Comparison of ENCODE assay signal across 29 cellular contexts in genomic region chr20:57860576-57860975, GRCh38.
"Had no signal": no experiment of that assay in that cellular context is flagged by ENCODE, and none has a peak within 500 bp of the region (broad histone marks: within the 10 kb centered on the region; RNA-seq: fewer than 3 reads in every experiment).

No MANE protein-coding gene starts in this region.

- H3K27ac Mint-ChIP-seq: activated B cell treated with CpG ODN at 0.5 μM for 24 hours; activated CD8-positive, alpha-beta T cell treated with anti-CD3 and anti-CD28 coated beads for 36 hours; activated naive CD4-positive, alpha-beta T cell treated with anti-CD3 and anti-CD28 coated beads for 36 hours; activated naive CD4-positive, alpha-beta T cell treated with anti-CD3 and anti-CD28 coated beads, Interleukin-2, amount 50 U/mL, for 24 hours; activated naive CD8-positive, alpha-beta T cell treated with anti-CD3 and anti-CD28 coated beads for 36 hours; activated naive CD8-positive, alpha-beta T cell treated with anti-CD3 and anti-CD28 coated beads, Interleukin-2, amount 50 U/mL, for 24 hours; activated T-helper 1 cell treated with anti-CD3 and anti-CD28 coated beads, Interleukin-12 subunit alpha, Interleukin-12 subunit beta, Interleukin-2, Interleukin-4 antibody, amounts not matched to agents 30 ng/mL and 10 ng/mL and 1 ng/mL, durations not matched to agents 14 hours and 24 hours and 36 hours; activated T-helper 2 cell treated with anti-CD3 and anti-CD28 coated beads, Interferon-gamma antibody, Interleukin-2, Interleukin-4, amounts not matched to agents 10 μg/mL and 5 μg/mL and 100 μg/mL, durations not matched to agents 14 hours and 24 hours and 36 hours; T-helper 17 cell; T-helper 2 cell treated with Interferon-gamma antibody and Interleukin-4, amounts not matched to agents 5 μg/mL and 100 μg/mL, for 36 hours had no signal

- H3K4me1 ChIP-seq: adrenal gland, body of pancreas, esophagus squamous epithelium had no signal

- H3K27me3 Mint-ChIP-seq: activated naive CD4-positive, alpha-beta T cell treated with anti-CD3 and anti-CD28 coated beads, Interleukin-2, amount 50 U/mL, for 24 hours; activated naive CD8-positive, alpha-beta T cell treated with anti-CD3 and anti-CD28 coated beads for 36 hours had no signal

- DNase-seq: activated B cell treated with CpG ODN at 0.5 μM for 24 hours; activated CD4-positive, alpha-beta T cell treated with anti-CD3 and anti-CD28 coated beads for 48 hours; activated CD4-positive, alpha-beta T cell treated with anti-CD3 and anti-CD28 coated beads, Interleukin-2, amount 50 U/mL, for 1 hour; activated CD4-positive, alpha-beta T cell treated with anti-CD3 and anti-CD28 coated beads, Interleukin-2, amount 50 U/mL, for 48 hours; activated CD8-positive, alpha-beta T cell treated with anti-CD3 and anti-CD28 coated beads for 36 hours; activated effector memory CD4-positive, alpha-beta T cell treated with anti-CD3 and anti-CD28 coated beads, Interleukin-2, amount 50 U/mL, for 16 hours; activated naive CD4-positive, alpha-beta T cell treated with anti-CD3 and anti-CD28 coated beads for 36 hours; activated naive CD8-positive, alpha-beta T cell treated with anti-CD3 and anti-CD28 coated beads for 36 hours; activated naive CD8-positive, alpha-beta T cell treated with anti-CD3 and anti-CD28 coated beads, Interleukin-2, amount 50 U/mL, for 24 hours; activated T-cell treated with anti-CD3 and anti-CD28 coated beads, Interleukin-2, amount 50 U/mL, for 1 hour; activated T-cell treated with anti-CD3 and anti-CD28 coated beads, Interleukin-2, amount 50 U/mL, for 48 hours; adrenal gland; amygdala; body of pancreas; caudate nucleus; effector memory CD4-positive, alpha-beta T cell; erythroblast; esophagus squamous epithelium; foreskin melanocyte; SW 1271; T-helper 1 cell; T-helper 17 cell; T1000; WERI-Rb-1 had no signal

- H3K4me3 Mint-ChIP-seq: activated B cell treated with CpG ODN at 0.5 μM for 24 hours; activated CD8-positive, alpha-beta T cell treated with anti-CD3 and anti-CD28 coated beads for 36 hours; activated naive CD4-positive, alpha-beta T cell treated with anti-CD3 and anti-CD28 coated beads for 36 hours; activated naive CD4-positive, alpha-beta T cell treated with anti-CD3 and anti-CD28 coated beads, Interleukin-2, amount 50 U/mL, for 24 hours; activated naive CD8-positive, alpha-beta T cell treated with anti-CD3 and anti-CD28 coated beads for 36 hours; activated naive CD8-positive, alpha-beta T cell treated with anti-CD3 and anti-CD28 coated beads, Interleukin-2, amount 50 U/mL, for 24 hours; activated T-helper 1 cell treated with anti-CD3 and anti-CD28 coated beads, Interleukin-12 subunit alpha, Interleukin-12 subunit beta, Interleukin-2, Interleukin-4 antibody, amounts not matched to agents 30 ng/mL and 10 ng/mL and 1 ng/mL, durations not matched to agents 14 hours and 24 hours and 36 hours; T-helper 17 cell; T-helper 2 cell treated with Interferon-gamma antibody and Interleukin-4, amounts not matched to agents 5 μg/mL and 100 μg/mL, for 36 hours had no signal

- H3K9me3 Mint-ChIP-seq: activated B cell treated with CpG ODN at 0.5 μM for 24 hours; activated CD8-positive, alpha-beta T cell treated with anti-CD3 and anti-CD28 coated beads for 36 hours; activated naive CD4-positive, alpha-beta T cell treated with anti-CD3 and anti-CD28 coated beads for 36 hours; activated naive CD4-positive, alpha-beta T cell treated with anti-CD3 and anti-CD28 coated beads, Interleukin-2, amount 50 U/mL, for 24 hours; activated naive CD8-positive, alpha-beta T cell treated with anti-CD3 and anti-CD28 coated beads for 36 hours; activated naive CD8-positive, alpha-beta T cell treated with anti-CD3 and anti-CD28 coated beads, Interleukin-2, amount 50 U/mL, for 24 hours; activated T-helper 1 cell treated with anti-CD3 and anti-CD28 coated beads, Interleukin-12 subunit alpha, Interleukin-12 subunit beta, Interleukin-2, Interleukin-4 antibody, amounts not matched to agents 30 ng/mL and 10 ng/mL and 1 ng/mL, durations not matched to agents 14 hours and 24 hours and 36 hours; activated T-helper 2 cell treated with anti-CD3 and anti-CD28 coated beads, Interferon-gamma antibody, Interleukin-2, Interleukin-4, amounts not matched to agents 10 μg/mL and 5 μg/mL and 100 μg/mL, durations not matched to agents 14 hours and 24 hours and 36 hours; T-helper 2 cell treated with Interferon-gamma antibody and Interleukin-4, amounts not matched to agents 5 μg/mL and 100 μg/mL, for 36 hours had no signal

- H3K36me3 ChIP-seq: adrenal gland, esophagus squamous epithelium, WERI-Rb-1 had no signal

- H3K27me3 ChIP-seq: adrenal gland, body of pancreas had no signal

- H3K4me3 ChIP-seq: adrenal gland, body of pancreas, esophagus squamous epithelium had no signal

- ATAC-seq: activated CD4-positive, CD25-positive, alpha-beta regulatory T cell treated with anti-CD3 and anti-CD28 coated beads, Interleukin-2, amount 50 U/mL, for 24 hours; activated CD8-positive, alpha-beta T cell treated with anti-CD3 and anti-CD28 coated beads for 36 hours; activated naive CD8-positive, alpha-beta T cell treated with anti-CD3 and anti-CD28 coated beads, Interleukin-2, amount 50 U/mL, for 24 hours; body of pancreas; T-helper 17 cell had no signal

- H3K36me3 Mint-ChIP-seq: activated naive CD4-positive, alpha-beta T cell treated with anti-CD3 and anti-CD28 coated beads, Interleukin-2, amount 50 U/mL, for 24 hours; activated naive CD8-positive, alpha-beta T cell treated with anti-CD3 and anti-CD28 coated beads for 36 hours had no signal

- H3K9me3 ChIP-seq: adrenal gland, body of pancreas, esophagus squamous epithelium had no signal

- H3K27ac ChIP-seq: adrenal gland, body of pancreas, esophagus squamous epithelium, WERI-Rb-1 had no signal

- H3K4me1 Mint-ChIP-seq: activated B cell treated with CpG ODN at 0.5 μM for 24 hours had no signal
